In the genomic region with DNA sequence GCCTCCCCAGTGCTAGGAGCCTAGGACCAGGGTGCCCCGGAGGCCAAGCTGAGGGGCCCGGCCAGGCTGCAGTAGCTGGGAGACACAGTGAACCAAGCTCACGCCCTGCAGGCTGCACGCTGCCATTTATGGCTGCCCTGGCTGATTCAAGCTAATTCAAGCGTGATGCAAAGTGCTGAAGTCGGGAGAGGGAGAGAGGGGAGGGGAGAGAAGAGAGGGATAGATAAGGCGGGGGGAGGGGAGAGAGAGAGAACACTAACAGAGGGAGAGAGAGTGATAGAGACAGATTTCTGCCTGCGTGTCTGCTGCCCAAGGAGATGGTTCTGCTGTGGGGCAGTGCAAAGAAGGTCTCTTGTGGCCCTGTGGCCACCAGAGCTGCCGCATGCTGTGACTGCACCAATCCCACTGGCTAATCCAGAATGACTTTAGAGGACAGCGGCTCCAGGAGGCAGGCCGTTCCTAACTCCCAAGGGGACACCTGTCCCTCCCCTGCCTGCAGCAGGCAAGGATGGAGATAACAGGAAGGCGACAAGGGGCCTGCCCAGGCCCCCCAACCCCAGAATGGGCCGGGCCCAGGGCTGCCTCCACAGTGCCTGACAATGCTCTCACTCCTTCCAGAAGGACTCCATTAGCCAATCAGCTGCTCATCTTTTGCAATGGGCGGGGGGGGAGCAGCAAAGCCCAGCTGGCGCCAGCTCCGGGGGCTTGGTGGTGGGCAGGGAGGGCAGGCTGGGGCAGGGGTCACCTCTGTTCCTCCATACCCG, we compare ENCODE assay signal across 1 cellular context.
A peak's percentile ranks its signal among the peaks of the same experiment; 100 is the strongest.
TF ChIP-seq lines count a peak whose summit lies in the region.

No MANE protein-coding gene starts in this region.

TF ChIP-seq in HEK293, 187 proteins besides CTCF, POLR2A, EP300 and RAD21 (continued from another document and continues in another):
- TF ChIP-seq, protein P1, sequence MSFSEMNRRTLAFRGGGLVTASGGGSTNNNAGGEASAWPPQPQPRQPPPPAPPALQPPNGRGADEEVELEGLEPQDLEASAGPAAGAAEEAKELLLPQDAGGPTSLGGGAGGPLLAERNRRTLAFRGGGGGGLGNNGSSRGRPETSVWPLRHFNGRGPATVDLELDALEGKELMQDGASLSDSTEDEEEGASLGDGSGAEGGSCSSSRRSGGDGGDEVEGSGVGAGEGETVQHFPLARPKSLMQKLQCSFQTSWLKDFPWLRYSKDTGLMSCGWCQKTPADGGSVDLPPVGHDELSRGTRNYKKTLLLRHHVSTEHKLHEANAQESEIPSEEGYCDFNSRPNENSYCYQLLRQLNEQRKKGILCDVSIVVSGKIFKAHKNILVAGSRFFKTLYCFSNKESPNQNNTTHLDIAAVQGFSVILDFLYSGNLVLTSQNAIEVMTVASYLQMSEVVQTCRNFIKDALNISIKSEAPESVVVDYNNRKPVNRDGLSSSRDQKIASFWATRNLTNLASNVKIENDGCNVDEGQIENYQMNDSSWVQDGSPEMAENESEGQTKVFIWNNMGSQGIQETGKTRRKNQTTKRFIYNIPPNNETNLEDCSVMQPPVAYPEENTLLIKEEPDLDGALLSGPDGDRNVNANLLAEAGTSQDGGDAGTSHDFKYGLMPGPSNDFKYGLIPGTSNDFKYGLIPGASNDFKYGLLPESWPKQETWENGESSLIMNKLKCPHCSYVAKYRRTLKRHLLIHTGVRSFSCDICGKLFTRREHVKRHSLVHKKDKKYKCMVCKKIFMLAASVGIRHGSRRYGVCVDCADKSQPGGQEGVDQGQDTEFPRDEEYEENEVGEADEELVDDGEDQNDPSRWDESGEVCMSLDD (tag by site-specific recombination; IDR thresholded peaks at IDR 0.05), result no peak
- TF ChIP-seq, protein P2, sequence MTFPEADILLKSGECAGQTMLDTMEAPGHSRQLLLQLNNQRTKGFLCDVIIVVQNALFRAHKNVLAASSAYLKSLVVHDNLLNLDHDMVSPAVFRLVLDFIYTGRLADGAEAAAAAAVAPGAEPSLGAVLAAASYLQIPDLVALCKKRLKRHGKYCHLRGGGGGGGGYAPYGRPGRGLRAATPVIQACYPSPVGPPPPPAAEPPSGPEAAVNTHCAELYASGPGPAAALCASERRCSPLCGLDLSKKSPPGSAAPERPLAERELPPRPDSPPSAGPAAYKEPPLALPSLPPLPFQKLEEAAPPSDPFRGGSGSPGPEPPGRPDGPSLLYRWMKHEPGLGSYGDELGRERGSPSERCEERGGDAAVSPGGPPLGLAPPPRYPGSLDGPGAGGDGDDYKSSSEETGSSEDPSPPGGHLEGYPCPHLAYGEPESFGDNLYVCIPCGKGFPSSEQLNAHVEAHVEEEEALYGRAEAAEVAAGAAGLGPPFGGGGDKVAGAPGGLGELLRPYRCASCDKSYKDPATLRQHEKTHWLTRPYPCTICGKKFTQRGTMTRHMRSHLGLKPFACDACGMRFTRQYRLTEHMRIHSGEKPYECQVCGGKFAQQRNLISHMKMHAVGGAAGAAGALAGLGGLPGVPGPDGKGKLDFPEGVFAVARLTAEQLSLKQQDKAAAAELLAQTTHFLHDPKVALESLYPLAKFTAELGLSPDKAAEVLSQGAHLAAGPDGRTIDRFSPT (tag by site-specific recombination; IDR thresholded peaks at IDR 0.05), result no peak
- TF ChIP-seq ZNF629 (tag by site-specific recombination; IDR thresholded peaks at IDR 0.05), result peak; percentile 77
- TF ChIP-seq ZNF501 (tag by site-specific recombination; IDR thresholded peaks at IDR 0.05), result no peak
- TF ChIP-seq ZNF777 (tag by site-specific recombination; IDR thresholded peaks at IDR 0.05; ENCODE audit: borderline replicate concordance), result no peak
- no peak for TF ChIP-seq ZNF274 (IDR thresholded peaks at IDR 0.05; ENCODE audit: low read length)
- TF ChIP-seq ZNF274 (tag by site-specific recombination; IDR thresholded peaks at IDR 0.05; ENCODE audit: borderline replicate concordance), result no peak
- TF ChIP-seq SCRT2 (tag by site-specific recombination; IDR thresholded peaks at IDR 0.05), result no peak
- TF ChIP-seq, protein P3, sequence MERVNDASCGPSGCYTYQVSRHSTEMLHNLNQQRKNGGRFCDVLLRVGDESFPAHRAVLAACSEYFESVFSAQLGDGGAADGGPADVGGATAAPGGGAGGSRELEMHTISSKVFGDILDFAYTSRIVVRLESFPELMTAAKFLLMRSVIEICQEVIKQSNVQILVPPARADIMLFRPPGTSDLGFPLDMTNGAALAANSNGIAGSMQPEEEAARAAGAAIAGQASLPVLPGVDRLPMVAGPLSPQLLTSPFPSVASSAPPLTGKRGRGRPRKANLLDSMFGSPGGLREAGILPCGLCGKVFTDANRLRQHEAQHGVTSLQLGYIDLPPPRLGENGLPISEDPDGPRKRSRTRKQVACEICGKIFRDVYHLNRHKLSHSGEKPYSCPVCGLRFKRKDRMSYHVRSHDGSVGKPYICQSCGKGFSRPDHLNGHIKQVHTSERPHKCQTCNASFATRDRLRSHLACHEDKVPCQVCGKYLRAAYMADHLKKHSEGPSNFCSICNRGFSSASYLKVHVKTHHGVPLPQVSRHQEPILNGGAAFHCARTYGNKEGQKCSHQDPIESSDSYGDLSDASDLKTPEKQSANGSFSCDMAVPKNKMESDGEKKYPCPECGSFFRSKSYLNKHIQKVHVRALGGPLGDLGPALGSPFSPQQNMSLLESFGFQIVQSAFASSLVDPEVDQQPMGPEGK (tag by site-specific recombination; IDR thresholded peaks at IDR 0.05), result peak; percentile 87
- TF ChIP-seq, protein P4, sequence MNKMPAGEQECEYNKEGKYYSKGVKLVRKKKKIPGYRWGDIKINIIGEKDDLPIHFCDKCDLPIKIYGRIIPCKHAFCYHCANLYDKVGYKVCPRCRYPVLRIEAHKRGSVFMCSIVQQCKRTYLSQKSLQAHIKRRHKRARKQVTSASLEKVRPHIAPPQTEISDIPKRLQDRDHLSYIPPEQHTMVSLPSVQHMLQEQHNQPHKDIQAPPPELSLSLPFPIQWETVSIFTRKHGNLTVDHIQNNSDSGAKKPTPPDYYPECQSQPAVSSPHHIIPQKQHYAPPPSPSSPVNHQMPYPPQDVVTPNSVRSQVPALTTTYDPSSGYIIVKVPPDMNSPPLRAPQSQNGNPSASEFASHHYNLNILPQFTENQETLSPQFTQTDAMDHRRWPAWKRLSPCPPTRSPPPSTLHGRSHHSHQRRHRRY (tag by site-specific recombination; IDR thresholded peaks at IDR 0.05), result no peak
- peak; percentile 64; the same call in 1 of the 2 replicates for TF ChIP-seq KLF1 (tag by site-specific recombination; IDR thresholded peaks at IDR 0.05)
- TF ChIP-seq KLF7 (tag by site-specific recombination; IDR thresholded peaks at IDR 0.05; ENCODE audit: borderline replicate concordance), result peak; percentile 56; the same call in 1 of the 2 replicates
- TF ChIP-seq YY2 (tag by site-specific recombination; IDR thresholded peaks at IDR 0.05), result peak; percentile 76
- TF ChIP-seq, protein P5, sequence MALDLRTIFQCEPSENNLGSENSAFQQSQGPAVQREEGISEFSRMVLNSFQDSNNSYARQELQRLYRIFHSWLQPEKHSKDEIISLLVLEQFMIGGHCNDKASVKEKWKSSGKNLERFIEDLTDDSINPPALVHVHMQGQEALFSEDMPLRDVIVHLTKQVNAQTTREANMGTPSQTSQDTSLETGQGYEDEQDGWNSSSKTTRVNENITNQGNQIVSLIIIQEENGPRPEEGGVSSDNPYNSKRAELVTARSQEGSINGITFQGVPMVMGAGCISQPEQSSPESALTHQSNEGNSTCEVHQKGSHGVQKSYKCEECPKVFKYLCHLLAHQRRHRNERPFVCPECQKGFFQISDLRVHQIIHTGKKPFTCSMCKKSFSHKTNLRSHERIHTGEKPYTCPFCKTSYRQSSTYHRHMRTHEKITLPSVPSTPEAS (tag by site-specific recombination; IDR thresholded peaks at IDR 0.05), result peak; percentile 39; the same call in 1 of the 2 replicates
- TF ChIP-seq ZNF404 (tag by site-specific recombination; IDR thresholded peaks at IDR 0.05), result no peak
- TF ChIP-seq, protein P6, sequence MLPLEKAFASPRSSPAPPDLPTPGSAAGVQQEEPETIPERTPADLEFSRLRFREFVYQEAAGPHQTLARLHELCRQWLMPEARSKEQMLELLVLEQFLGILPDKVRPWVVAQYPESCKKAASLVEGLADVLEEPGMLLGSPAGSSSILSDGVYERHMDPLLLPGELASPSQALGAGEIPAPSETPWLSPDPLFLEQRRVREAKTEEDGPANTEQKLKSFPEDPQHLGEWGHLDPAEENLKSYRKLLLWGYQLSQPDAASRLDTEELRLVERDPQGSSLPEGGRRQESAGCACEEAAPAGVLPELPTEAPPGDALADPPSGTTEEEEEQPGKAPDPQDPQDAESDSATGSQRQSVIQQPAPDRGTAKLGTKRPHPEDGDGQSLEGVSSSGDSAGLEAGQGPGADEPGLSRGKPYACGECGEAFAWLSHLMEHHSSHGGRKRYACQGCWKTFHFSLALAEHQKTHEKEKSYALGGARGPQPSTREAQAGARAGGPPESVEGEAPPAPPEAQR (tag by site-specific recombination; IDR thresholded peaks at IDR 0.05), result peak; percentile 88
- TF ChIP-seq WT1 (tag by site-specific recombination; IDR thresholded peaks at IDR 0.05), result peak; percentile 81
- TF ChIP-seq ZFP41 (tag by site-specific recombination; IDR thresholded peaks at IDR 0.05; ENCODE audit: borderline replicate concordance), result no peak
- TF ChIP-seq ZNF423 (tag by site-specific recombination; IDR thresholded peaks at IDR 0.05), result peak; percentile 81
- TF ChIP-seq, protein P7, sequence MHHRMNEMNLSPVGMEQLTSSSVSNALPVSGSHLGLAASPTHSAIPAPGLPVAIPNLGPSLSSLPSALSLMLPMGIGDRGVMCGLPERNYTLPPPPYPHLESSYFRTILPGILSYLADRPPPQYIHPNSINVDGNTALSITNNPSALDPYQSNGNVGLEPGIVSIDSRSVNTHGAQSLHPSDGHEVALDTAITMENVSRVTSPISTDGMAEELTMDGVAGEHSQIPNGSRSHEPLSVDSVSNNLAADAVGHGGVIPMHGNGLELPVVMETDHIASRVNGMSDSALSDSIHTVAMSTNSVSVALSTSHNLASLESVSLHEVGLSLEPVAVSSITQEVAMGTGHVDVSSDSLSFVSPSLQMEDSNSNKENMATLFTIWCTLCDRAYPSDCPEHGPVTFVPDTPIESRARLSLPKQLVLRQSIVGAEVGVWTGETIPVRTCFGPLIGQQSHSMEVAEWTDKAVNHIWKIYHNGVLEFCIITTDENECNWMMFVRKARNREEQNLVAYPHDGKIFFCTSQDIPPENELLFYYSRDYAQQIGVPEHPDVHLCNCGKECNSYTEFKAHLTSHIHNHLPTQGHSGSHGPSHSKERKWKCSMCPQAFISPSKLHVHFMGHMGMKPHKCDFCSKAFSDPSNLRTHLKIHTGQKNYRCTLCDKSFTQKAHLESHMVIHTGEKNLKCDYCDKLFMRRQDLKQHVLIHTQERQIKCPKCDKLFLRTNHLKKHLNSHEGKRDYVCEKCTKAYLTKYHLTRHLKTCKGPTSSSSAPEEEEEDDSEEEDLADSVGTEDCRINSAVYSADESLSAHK (tag by site-specific recombination; IDR thresholded peaks at IDR 0.05), result peak; percentile 71; the same call in 1 of the 2 replicates
- no peak for TF ChIP-seq MYNN (tag by site-specific recombination; IDR thresholded peaks at IDR 0.05; ENCODE audit: borderline replicate concordance)
- peak; percentile 66 for TF ChIP-seq GLIS2 (tag by site-specific recombination; IDR thresholded peaks at IDR 0.05)
- no peak for TF ChIP-seq ZNF114 (tag by site-specific recombination; IDR thresholded peaks at IDR 0.05)
- TF ChIP-seq, protein P8, sequence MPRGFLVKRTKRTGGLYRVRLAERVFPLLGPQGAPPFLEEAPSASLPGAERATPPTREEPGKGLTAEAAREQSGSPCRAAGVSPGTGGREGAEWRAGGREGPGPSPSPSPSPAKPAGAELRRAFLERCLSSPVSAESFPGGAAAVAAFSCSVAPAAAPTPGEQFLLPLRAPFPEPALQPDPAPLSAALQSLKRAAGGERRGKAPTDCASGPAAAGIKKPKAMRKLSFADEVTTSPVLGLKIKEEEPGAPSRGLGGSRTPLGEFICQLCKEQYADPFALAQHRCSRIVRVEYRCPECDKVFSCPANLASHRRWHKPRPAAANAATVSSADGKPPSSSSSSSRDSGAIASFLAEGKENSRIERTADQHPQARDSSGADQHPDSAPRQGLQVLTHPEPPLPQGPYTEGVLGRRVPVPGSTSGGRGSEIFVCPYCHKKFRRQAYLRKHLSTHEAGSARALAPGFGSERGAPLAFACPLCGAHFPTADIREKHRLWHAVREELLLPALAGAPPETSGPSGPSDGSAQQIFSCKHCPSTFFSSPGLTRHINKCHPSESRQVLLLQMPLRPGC (tag by site-specific recombination; IDR thresholded peaks at IDR 0.05), result peak; percentile 46; the same call in 1 of the 2 replicates
- peak; percentile 69 for TF ChIP-seq GFI1B (tag by site-specific recombination; IDR thresholded peaks at IDR 0.05)
- TF ChIP-seq, protein P9, sequence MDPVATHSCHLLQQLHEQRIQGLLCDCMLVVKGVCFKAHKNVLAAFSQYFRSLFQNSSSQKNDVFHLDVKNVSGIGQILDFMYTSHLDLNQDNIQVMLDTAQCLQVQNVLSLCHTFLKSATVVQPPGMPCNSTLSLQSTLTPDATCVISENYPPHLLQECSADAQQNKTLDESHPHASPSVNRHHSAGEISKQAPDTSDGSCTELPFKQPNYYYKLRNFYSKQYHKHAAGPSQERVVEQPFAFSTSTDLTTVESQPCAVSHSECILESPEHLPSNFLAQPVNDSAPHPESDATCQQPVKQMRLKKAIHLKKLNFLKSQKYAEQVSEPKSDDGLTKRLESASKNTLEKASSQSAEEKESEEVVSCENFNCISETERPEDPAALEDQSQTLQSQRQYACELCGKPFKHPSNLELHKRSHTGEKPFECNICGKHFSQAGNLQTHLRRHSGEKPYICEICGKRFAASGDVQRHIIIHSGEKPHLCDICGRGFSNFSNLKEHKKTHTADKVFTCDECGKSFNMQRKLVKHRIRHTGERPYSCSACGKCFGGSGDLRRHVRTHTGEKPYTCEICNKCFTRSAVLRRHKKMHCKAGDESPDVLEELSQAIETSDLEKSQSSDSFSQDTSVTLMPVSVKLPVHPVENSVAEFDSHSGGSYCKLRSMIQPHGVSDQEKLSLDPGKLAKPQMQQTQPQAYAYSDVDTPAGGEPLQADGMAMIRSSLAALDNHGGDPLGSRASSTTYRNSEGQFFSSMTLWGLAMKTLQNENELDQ (tag by site-specific recombination; IDR thresholded peaks at IDR 0.05; ENCODE audit: low read depth), result peak; percentile 58; the same call in 1 of the 2 replicates
- 0 out of 2 replicates have a peak, but pooled peaks have one; percentile 9 for TF ChIP-seq SP2 (tag by site-specific recombination; IDR thresholded peaks at IDR 0.05)
- peak; percentile 88 for TF ChIP-seq ZBTB8A (tag by site-specific recombination; IDR thresholded peaks at IDR 0.05)
